Comparison of ENCODE assay signal across 9 cellular contexts in genomic region chr18:702957-703659, GRCh38. TPM values are rescaled to one million over a fixed set of nuclear protein-coding genes. Genes with fewer than 3 reads are reported as not detected.
DNase-seq lines count a peak whose midpoint lies in the region; ATAC-seq, FAIRE-seq and TF ChIP-seq lines count a peak whose summit lies in the region.
"Had no signal": no experiment of that assay in that cellular context is flagged by ENCODE, and none has a peak within 500 bp of the region (broad histone marks: within the 10 kb centered on the region; RNA-seq: fewer than 3 reads in every experiment).

No MANE protein-coding gene starts in this region.

- FAIRE-seq in RCC 7860 (lab: Jason Lieb, UNC), result peak; percentile 93

- peaks cover 18% of the 10 kb centered on the region for H3K36me3 Mint-ChIP-seq in endothelial cell (ENCODE audit: low read depth, unreplicated experiment)

- H3K27ac Mint-ChIP-seq in endothelial cell (ENCODE audit: unreplicated experiment), result peak overlapping the region; percentile 57
- H3K27ac Mint-ChIP-seq: activated B cell treated with CpG ODN at 0.5 μM for 24 hours had no signal

- ATAC-seq in GM18519 (IDR thresholded peaks at IDR 0.05; ENCODE audit: low FRiP score, unreplicated experiment) (no peak), HG03442 (IDR thresholded peaks at IDR 0.05; ENCODE audit: unreplicated experiment) (no peak), GM19324 (IDR thresholded peaks at IDR 0.05; ENCODE audit: low FRiP score, unreplicated experiment) (no peak)

- peak; percentile 30 for DNase-seq in GF-D8 (lab: John Stamatoyannopoulos, UW)
- DNase-seq in RCC 7860 (ENCODE audit: low spot score), result peak; percentile 94
- no peak for DNase-seq in endothelial cell (ENCODE audit: low spot score)
- DNase-seq in renal cortical epithelial cell (ENCODE audit: low read depth), result peak; percentile 93
- DNase-seq in HUDEP-2 (lab: John Stamatoyannopoulos, UW; ENCODE audit: unreplicated experiment in 76 of 76), result no peak
- DNase-seq: activated B cell treated with CpG ODN at 0.5 μM for 24 hours had no signal

- no peaks in the 10 kb centered on the region for H3K9me3 Mint-ChIP-seq in endothelial cell (ENCODE audit: unreplicated experiment)
- H3K9me3 Mint-ChIP-seq: activated B cell treated with CpG ODN at 0.5 μM for 24 hours had no signal

- H3K4me3 Mint-ChIP-seq in endothelial cell (ENCODE audit: unreplicated experiment), result no peak overlapping the region
- H3K4me3 Mint-ChIP-seq: activated B cell treated with CpG ODN at 0.5 μM for 24 hours had no signal

- no peaks in the 10 kb centered on the region for H3K27me3 Mint-ChIP-seq in endothelial cell (ENCODE audit: unreplicated experiment)
- H3K27me3 Mint-ChIP-seq: activated B cell treated with CpG ODN at 0.5 μM for 24 hours had no signal

- no peak for TF ChIP-seq CTCF in endothelial cell (IDR thresholded peaks at IDR 0.05; ENCODE audit: unreplicated experiment)

- no peaks in the 10 kb centered on the region for H3K4me1 Mint-ChIP-seq in endothelial cell (ENCODE audit: unreplicated experiment)
- H3K4me1 Mint-ChIP-seq: activated B cell treated with CpG ODN at 0.5 μM for 24 hours had no signal

RNA-seq across cellular contexts. Expression of gene ENOSF1, which starts 9.3 kb away (rescaled TPM):
- total RNA-seq in endothelial cell (ENCODE audit: unreplicated experiment), result 31.8 TPM
- 49.8 and 70.2 TPM in 2 replicates for total RNA-seq in renal cortical epithelial cell

RNA-seq across cellular contexts. Expression of gene TYMS, which starts 45.7 kb away (rescaled TPM):
- total RNA-seq in endothelial cell (ENCODE audit: unreplicated experiment) (61.7 TPM), renal cortical epithelial cell (19.4 and 25.9 TPM in 2 replicates)

Comparison
In these comparisons a context has a peak if more than half of its experiments do, and no peak if none do; other contexts are left out.
1. DNase-seq: peak in GF-D8 (single experiment), RCC 7860 (single experiment) and renal cortical epithelial cell (single experiment); none in endothelial cell (single experiment) and HUDEP-2 (0 of 76).